In genomic region chrX:119240356-119240755, GRCh38 we compare ENCODE assay signal across 14 cellular contexts. TPM values are rescaled to one million over a fixed set of nuclear protein-coding genes. Genes with fewer than 3 reads are reported as not detected.
DNase-seq lines count a peak whose midpoint lies in the region; ATAC-seq and TF ChIP-seq lines count a peak whose summit lies in the region.
"Had no signal": no experiment of that assay in that cellular context is flagged by ENCODE, and none has a peak within 500 bp of the region (broad histone marks: within the 10 kb centered on the region; RNA-seq: fewer than 3 reads in every experiment).

No MANE protein-coding gene starts in this region.

- H3K4me1 Mint-ChIP-seq in nephron progenitor cell, result peaks cover 46% of the 10 kb centered on the region

- no peak for ATAC-seq in HG02938 (IDR thresholded peaks at IDR 0.05; ENCODE audit: unreplicated experiment)
- ATAC-seq: activated T-cell treated with anti-CD3 and anti-CD28 coated beads, Interleukin-2, amount 50 U/mL, for 4 hours had no signal

- peak overlapping the region; percentile 70 for H3K4me3 Mint-ChIP-seq in nephron progenitor cell
- H3K4me3 Mint-ChIP-seq: activated B cell treated with CpG ODN at 0.5 μM for 24 hours; activated T-cell treated with anti-CD3 and anti-CD28 coated beads, Interleukin-2, amount 50 U/mL, for 4 hours had no signal

- peaks cover 42% of the 10 kb centered on the region for H3K9me3 Mint-ChIP-seq in nephron progenitor cell
- H3K9me3 Mint-ChIP-seq: activated B cell treated with CpG ODN at 0.5 μM for 24 hours; activated T-cell treated with anti-CD3 and anti-CD28 coated beads, Interleukin-2, amount 50 U/mL, for 4 hours had no signal

- DNase-seq in AG09319 (ENCODE audit: extremely low read depth, low read depth), result peak; percentile 76
- peak; percentile 92 for DNase-seq in M059J (ENCODE audit: low read depth)
- peak; percentile 70 for DNase-seq in choroid plexus epithelial cell (ENCODE audit: low read depth)
- DNase-seq in nephron progenitor cell, result no peak
- no peak for DNase-seq in KBM-7
- DNase-seq in HPDE6-E6E7 (ENCODE audit: extremely low spot score), result no peak
- DNase-seq in DMS114 treated with DMSO at 0.1 percent for 48 hours (lab: John Stamatoyannopoulos, UW; ENCODE audit: unreplicated experiment), result no peak
- DNase-seq: activated B cell treated with CpG ODN at 0.5 μM for 24 hours; activated T-cell treated with anti-CD3 and anti-CD28 coated beads, Interleukin-2, amount 50 U/mL, for 4 hours; central memory CD4-positive, alpha-beta T cell; foreskin melanocyte; NCI-H1436 treated with DMSO at 0.1 percent for 48 hours; NCI-H774 had no signal

- no peak overlapping the region for H3K4me3 ChIP-seq in choroid plexus epithelial cell (ENCODE audit: low read depth, low read length)

- no peak for TF ChIP-seq CTCF in AG09319 (IDR thresholded peaks at IDR 0.05; ENCODE audit: low read depth, low read length)
- TF ChIP-seq CTCF in choroid plexus epithelial cell (conservative IDR thresholded peaks at IDR 0.05; ENCODE audit: low read depth, low read length), result no peak
- no peak for TF ChIP-seq CTCF in nephron progenitor cell (IDR thresholded peaks at IDR 0.05)

- peaks cover 25% of the 10 kb centered on the region for H3K36me3 Mint-ChIP-seq in nephron progenitor cell (ENCODE audit: low read depth)

- no peaks in the 10 kb centered on the region for H3K27me3 Mint-ChIP-seq in nephron progenitor cell (ENCODE audit: low read depth, poor library complexity)
- H3K27me3 Mint-ChIP-seq: activated B cell treated with CpG ODN at 0.5 μM for 24 hours had no signal

- in situ Hi-C loops in KBM-7 (cut with MboI; ENCODE audit: low pct_unique_long_range_greater_than_20kb, low sequenced_read_pairs), result no loop called here

- no peak overlapping the region for H3K27ac Mint-ChIP-seq in nephron progenitor cell
- H3K27ac Mint-ChIP-seq: activated B cell treated with CpG ODN at 0.5 μM for 24 hours had no signal

RNA-seq across cellular contexts. Expression of gene PGRMC1, which starts 4.3 kb away (rescaled TPM):
- total RNA-seq in M059J (2014; rRNA removed; shearing (Covaris generic)), result 563 and 702 TPM in 2 replicates

Comparison
In these comparisons a context has a peak if more than half of its experiments do, and no peak if none do; other contexts are left out.
1. DNase-seq: peak in AG09319 (single experiment), M059J (single experiment) and choroid plexus epithelial cell (single experiment); none in nephron progenitor cell (single experiment), KBM-7 (single experiment), HPDE6-E6E7 (single experiment) and DMS114 treated with DMSO at 0.1 percent for 48 hours (single experiment).